5 cellular contexts compared by ENCODE assay signal in genomic region chr21:14070968-14071367, GRCh38.
"Had no signal": no experiment of that assay in that cellular context is flagged by ENCODE, and none has a peak within 500 bp of the region (broad histone marks: within the 10 kb centered on the region; RNA-seq: fewer than 3 reads in every experiment).

No MANE protein-coding gene starts in this region.

- ATAC-seq: K562 had no signal

- H3K4me3 Mint-ChIP-seq: IgD-negative memory B cell had no signal

- H3K27me3 Mint-ChIP-seq: IgD-negative memory B cell had no signal

- H3K27ac ChIP-seq: HL-60 had no signal

- DNase-seq: IMR-90, KBM-7 had no signal

- H3K27ac Mint-ChIP-seq: IgD-negative memory B cell had no signal

- H3K4me3 ChIP-seq: K562 had no signal
